ENCODE assay signal across 1 cellular context in genomic region chr20:25073544-25073943, GRCh38.
A peak's percentile ranks its signal among the peaks of the same experiment; 100 is the strongest.
TF ChIP-seq lines count a peak whose summit lies in the region.

No MANE protein-coding gene starts in this region.

TF ChIP-seq in HepG2, 621 proteins besides CTCF, POLR2A, EP300 and RAD21 (continued from another document):
- TF ChIP-seq, protein P1, sequence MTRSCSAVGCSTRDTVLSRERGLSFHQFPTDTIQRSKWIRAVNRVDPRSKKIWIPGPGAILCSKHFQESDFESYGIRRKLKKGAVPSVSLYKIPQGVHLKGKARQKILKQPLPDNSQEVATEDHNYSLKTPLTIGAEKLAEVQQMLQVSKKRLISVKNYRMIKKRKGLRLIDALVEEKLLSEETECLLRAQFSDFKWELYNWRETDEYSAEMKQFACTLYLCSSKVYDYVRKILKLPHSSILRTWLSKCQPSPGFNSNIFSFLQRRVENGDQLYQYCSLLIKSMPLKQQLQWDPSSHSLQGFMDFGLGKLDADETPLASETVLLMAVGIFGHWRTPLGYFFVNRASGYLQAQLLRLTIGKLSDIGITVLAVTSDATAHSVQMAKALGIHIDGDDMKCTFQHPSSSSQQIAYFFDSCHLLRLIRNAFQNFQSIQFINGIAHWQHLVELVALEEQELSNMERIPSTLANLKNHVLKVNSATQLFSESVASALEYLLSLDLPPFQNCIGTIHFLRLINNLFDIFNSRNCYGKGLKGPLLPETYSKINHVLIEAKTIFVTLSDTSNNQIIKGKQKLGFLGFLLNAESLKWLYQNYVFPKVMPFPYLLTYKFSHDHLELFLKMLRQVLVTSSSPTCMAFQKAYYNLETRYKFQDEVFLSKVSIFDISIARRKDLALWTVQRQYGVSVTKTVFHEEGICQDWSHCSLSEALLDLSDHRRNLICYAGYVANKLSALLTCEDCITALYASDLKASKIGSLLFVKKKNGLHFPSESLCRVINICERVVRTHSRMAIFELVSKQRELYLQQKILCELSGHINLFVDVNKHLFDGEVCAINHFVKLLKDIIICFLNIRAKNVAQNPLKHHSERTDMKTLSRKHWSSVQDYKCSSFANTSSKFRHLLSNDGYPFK (CRISPR knock-in tag; IDR thresholded peaks at IDR 0.05; ENCODE audit: borderline replicate concordance), result no peak
- TF ChIP-seq GTF2F1 (IDR thresholded peaks at IDR 0.05; ENCODE audit: low read length) (no peak), NFKB2 (CRISPR knock-in tag; IDR thresholded peaks at IDR 0.05; ENCODE audit: borderline replicate concordance) (no peak), CEBPG (CRISPR knock-in tag; IDR thresholded peaks at IDR 0.05) (no peak), NFYB (CRISPR knock-in tag; IDR thresholded peaks at IDR 0.05) (peak; percentile 66), POLR2AphosphoS2 (IDR thresholded peaks at IDR 0.05; ENCODE audit: low read depth, low read length) (no peak), NFYC (CRISPR knock-in tag; IDR thresholded peaks at IDR 0.05) (peak; percentile 64)
- TF ChIP-seq, protein P2, sequence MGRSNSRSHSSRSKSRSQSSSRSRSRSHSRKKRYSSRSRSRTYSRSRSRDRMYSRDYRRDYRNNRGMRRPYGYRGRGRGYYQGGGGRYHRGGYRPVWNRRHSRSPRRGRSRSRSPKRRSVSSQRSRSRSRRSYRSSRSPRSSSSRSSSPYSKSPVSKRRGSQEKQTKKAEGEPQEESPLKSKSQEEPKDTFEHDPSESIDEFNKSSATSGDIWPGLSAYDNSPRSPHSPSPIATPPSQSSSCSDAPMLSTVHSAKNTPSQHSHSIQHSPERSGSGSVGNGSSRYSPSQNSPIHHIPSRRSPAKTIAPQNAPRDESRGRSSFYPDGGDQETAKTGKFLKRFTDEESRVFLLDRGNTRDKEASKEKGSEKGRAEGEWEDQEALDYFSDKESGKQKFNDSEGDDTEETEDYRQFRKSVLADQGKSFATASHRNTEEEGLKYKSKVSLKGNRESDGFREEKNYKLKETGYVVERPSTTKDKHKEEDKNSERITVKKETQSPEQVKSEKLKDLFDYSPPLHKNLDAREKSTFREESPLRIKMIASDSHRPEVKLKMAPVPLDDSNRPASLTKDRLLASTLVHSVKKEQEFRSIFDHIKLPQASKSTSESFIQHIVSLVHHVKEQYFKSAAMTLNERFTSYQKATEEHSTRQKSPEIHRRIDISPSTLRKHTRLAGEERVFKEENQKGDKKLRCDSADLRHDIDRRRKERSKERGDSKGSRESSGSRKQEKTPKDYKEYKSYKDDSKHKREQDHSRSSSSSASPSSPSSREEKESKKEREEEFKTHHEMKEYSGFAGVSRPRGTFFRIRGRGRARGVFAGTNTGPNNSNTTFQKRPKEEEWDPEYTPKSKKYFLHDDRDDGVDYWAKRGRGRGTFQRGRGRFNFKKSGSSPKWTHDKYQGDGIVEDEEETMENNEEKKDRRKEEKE (IDR thresholded peaks at IDR 0.05), result no peak
- TF ChIP-seq, protein P3, sequence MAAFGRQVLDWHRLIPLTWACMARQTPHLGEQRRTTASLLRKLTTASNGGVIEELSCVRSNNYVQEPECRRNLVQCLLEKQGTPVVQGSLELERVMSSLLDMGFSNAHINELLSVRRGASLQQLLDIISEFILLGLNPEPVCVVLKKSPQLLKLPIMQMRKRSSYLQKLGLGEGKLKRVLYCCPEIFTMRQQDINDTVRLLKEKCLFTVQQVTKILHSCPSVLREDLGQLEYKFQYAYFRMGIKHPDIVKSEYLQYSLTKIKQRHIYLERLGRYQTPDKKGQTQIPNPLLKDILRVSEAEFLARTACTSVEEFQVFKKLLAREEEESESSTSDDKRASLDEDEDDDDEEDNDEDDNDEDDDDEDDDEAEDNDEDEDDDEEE (CRISPR knock-in tag; IDR thresholded peaks at IDR 0.05), result no peak
- TF ChIP-seq, protein P4, sequence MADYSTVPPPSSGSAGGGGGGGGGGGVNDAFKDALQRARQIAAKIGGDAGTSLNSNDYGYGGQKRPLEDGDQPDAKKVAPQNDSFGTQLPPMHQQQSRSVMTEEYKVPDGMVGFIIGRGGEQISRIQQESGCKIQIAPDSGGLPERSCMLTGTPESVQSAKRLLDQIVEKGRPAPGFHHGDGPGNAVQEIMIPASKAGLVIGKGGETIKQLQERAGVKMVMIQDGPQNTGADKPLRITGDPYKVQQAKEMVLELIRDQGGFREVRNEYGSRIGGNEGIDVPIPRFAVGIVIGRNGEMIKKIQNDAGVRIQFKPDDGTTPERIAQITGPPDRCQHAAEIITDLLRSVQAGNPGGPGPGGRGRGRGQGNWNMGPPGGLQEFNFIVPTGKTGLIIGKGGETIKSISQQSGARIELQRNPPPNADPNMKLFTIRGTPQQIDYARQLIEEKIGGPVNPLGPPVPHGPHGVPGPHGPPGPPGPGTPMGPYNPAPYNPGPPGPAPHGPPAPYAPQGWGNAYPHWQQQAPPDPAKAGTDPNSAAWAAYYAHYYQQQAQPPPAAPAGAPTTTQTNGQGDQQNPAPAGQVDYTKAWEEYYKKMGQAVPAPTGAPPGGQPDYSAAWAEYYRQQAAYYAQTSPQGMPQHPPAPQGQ (CRISPR knock-in tag; IDR thresholded peaks at IDR 0.05; ENCODE audit: borderline replicate concordance), result no peak
- TF ChIP-seq, protein P5, sequence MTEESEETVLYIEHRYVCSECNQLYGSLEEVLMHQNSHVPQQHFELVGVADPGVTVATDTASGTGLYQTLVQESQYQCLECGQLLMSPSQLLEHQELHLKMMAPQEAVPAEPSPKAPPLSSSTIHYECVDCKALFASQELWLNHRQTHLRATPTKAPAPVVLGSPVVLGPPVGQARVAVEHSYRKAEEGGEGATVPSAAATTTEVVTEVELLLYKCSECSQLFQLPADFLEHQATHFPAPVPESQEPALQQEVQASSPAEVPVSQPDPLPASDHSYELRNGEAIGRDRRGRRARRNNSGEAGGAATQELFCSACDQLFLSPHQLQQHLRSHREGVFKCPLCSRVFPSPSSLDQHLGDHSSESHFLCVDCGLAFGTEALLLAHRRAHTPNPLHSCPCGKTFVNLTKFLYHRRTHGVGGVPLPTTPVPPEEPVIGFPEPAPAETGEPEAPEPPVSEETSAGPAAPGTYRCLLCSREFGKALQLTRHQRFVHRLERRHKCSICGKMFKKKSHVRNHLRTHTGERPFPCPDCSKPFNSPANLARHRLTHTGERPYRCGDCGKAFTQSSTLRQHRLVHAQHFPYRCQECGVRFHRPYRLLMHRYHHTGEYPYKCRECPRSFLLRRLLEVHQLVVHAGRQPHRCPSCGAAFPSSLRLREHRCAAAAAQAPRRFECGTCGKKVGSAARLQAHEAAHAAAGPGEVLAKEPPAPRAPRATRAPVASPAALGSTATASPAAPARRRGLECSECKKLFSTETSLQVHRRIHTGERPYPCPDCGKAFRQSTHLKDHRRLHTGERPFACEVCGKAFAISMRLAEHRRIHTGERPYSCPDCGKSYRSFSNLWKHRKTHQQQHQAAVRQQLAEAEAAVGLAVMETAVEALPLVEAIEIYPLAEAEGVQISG (CRISPR knock-in tag; IDR thresholded peaks at IDR 0.05), result no peak
- TF ChIP-seq, protein P6, sequence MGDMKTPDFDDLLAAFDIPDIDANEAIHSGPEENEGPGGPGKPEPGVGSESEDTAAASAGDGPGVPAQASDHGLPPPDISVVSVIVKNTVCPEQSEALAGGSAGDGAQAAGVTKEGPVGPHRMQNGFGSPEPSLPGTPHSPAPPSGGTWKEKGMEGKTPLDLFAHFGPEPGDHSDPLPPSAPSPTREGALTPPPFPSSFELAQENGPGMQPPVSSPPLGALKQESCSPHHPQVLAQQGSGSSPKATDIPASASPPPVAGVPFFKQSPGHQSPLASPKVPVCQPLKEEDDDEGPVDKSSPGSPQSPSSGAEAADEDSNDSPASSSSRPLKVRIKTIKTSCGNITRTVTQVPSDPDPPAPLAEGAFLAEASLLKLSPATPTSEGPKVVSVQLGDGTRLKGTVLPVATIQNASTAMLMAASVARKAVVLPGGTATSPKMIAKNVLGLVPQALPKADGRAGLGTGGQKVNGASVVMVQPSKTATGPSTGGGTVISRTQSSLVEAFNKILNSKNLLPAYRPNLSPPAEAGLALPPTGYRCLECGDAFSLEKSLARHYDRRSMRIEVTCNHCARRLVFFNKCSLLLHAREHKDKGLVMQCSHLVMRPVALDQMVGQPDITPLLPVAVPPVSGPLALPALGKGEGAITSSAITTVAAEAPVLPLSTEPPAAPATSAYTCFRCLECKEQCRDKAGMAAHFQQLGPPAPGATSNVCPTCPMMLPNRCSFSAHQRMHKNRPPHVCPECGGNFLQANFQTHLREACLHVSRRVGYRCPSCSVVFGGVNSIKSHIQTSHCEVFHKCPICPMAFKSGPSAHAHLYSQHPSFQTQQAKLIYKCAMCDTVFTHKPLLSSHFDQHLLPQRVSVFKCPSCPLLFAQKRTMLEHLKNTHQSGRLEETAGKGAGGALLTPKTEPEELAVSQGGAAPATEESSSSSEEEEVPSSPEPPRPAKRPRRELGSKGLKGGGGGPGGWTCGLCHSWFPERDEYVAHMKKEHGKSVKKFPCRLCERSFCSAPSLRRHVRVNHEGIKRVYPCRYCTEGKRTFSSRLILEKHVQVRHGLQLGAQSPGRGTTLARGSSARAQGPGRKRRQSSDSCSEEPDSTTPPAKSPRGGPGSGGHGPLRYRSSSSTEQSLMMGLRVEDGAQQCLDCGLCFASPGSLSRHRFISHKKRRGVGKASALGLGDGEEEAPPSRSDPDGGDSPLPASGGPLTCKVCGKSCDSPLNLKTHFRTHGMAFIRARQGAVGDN (CRISPR knock-in tag; IDR thresholded peaks at IDR 0.05), result no peak
TF ChIP-seq in HepG2: peak in this region for 2.
